9 cellular contexts compared by ENCODE assay signal in the genomic region with DNA sequence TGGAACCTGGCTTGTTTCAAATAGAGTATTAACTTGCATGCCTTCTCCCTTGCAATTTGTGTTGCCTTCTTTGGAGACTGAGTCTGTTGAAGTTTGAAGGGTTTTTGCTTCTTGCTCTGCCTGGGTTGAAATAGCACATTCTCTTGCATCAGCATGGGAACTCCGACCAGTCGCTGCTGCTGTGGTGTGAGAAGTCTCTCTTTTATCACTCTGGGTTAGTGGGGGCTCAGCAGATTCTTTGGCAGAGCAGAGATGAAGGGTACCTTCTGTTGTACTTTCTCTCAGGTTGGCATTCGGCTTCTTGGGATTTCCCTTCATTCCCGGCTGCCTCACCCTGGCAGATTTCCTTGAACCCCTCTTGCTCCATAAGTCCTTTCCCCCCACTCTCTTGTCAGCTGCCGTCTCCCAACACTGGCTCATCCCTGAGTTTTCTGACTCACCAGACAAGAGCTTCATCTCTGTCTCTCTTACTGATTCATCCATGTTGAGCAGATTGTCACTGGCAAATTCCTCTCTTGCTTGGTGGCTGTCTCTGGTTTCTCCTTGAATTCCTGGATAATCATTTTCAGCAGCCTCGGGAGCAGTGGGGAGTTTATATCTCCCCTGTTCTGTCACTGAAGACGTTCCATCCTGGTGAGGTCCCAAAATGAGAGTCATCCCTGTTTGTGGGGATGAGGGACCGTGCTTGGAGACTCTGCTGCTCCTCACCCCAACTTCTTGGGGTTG. TPM values are rescaled to one million over a fixed set of nuclear protein-coding genes. Genes with fewer than 3 reads are reported as not detected.
DNase-seq lines count a peak whose midpoint lies in the region; ATAC-seq and TF ChIP-seq lines count a peak whose summit lies in the region.
"Had no signal": no experiment of that assay in that cellular context is flagged by ENCODE, and none has a peak within 500 bp of the region (broad histone marks: within the 10 kb centered on the region; RNA-seq: fewer than 3 reads in every experiment).

No MANE protein-coding gene starts in this region.

- no peaks in the 10 kb centered on the region for H3K9me3 ChIP-seq in SK-N-MC (ENCODE audit: low read depth, low read length)
- no peaks in the 10 kb centered on the region for H3K9me3 ChIP-seq in psoas muscle
- H3K9me3 ChIP-seq: neutrophil had no signal

- no peaks in the 10 kb centered on the region for H4K20me1 ChIP-seq in GM23338 (replicated peaks; ENCODE audit: insufficient read depth)

- no peaks in the 10 kb centered on the region for H3K36me3 ChIP-seq in GM23338 (ENCODE audit: insufficient read depth)
- H3K36me3 ChIP-seq in SK-N-MC (ENCODE audit: insufficient read depth, low read length): no peaks in the 10 kb centered on the region
- no peaks in the 10 kb centered on the region for H3K36me3 ChIP-seq in psoas muscle (ENCODE audit: insufficient read depth in 1 of 2, low read depth in 1 of 2)
- H3K36me3 ChIP-seq: neutrophil had no signal

- H3K36me3 Mint-ChIP-seq in GM23338 (ENCODE audit: low read depth): peaks cover 10% of the 10 kb centered on the region; the same call in 2 of the 3 replicates

- peak overlapping the region; percentile 68; the same call in 1 of the 2 replicates for H3K27ac Mint-ChIP-seq in GM23338

- H2AFZ ChIP-seq in GM23338: peak overlapping the region; percentile 30; the same call in 1 of the 2 replicates

- no peak overlapping the region for H3K4me2 ChIP-seq in GM23338

- H3K4me3 ChIP-seq in GM23338: no peak overlapping the region
- peak overlapping the region; percentile 38; the same call in 1 of the 2 replicates for H3K4me3 ChIP-seq in SK-N-MC
- peak overlapping the region; percentile 64 for H3K4me3 ChIP-seq in psoas muscle

- ATAC-seq in GM23338: no peak
- ATAC-seq in psoas muscle: peak; percentile 78 to 88 (median 86)
- ATAC-seq in left colon: no peak
- no peak for ATAC-seq in HG02678 (IDR thresholded peaks at IDR 0.05; ENCODE audit: unreplicated experiment)
- ATAC-seq in GM18502 (IDR thresholded peaks at IDR 0.05; ENCODE audit: poor library complexity, unreplicated experiment): no peak

- WGBS in psoas muscle, 3 donors: 23 to 42% (median 26%) methylated on average over 8 of the region's 8 CpGs

- no peak for TF ChIP-seq CTCF in GM23338 (conservative IDR thresholded peaks at IDR 0.05; ENCODE audit: low read depth in 2 of 2)
- no peak for TF ChIP-seq CTCF in psoas muscle (IDR thresholded peaks at IDR 0.05)

- intact Hi-C loops in psoas muscle (cut with DNase I): loop anchor here in 1 of 2 donors (5.0 kb wide), 1 partner anchor 37 kb away; no protein-coding TSS in a partner anchor
- intact Hi-C loops in left colon (cut with DNase I, micrococcal nuclease): no loop called here

- H3K4me3 Mint-ChIP-seq in GM23338: no peak overlapping the region

- no peaks in the 10 kb centered on the region for H3F3A ChIP-seq in GM23338 (replicated peaks; ENCODE audit: low read depth)

- H3K79me2 ChIP-seq in GM23338 (replicated peaks; ENCODE audit: insufficient read depth): no peaks in the 10 kb centered on the region

- no peaks in the 10 kb centered on the region for H3K9me2 ChIP-seq in GM23338 (ENCODE audit: insufficient read depth)

- no peak overlapping the region for H3K9ac ChIP-seq in SK-N-MC (ENCODE audit: insufficient read length)

- H3K27me3 ChIP-seq in GM23338 (ENCODE audit: insufficient read depth): no peaks in the 10 kb centered on the region
- no peaks in the 10 kb centered on the region for H3K27me3 ChIP-seq in psoas muscle (ENCODE audit: insufficient read depth in 3 of 3, low read length in 2 of 3)

- peaks cover 12% of the 10 kb centered on the region for H3K9me3 Mint-ChIP-seq in GM23338

- no peak overlapping the region for H3K27ac ChIP-seq in GM23338 (ENCODE audit: low read depth)
- no peak overlapping the region; the same call in 1 of the 2 replicates for H3K27ac ChIP-seq in SK-N-MC
- peak overlapping the region; percentile 92 for H3K27ac ChIP-seq in psoas muscle
- H3K27ac ChIP-seq: neutrophil had no signal

- H3K4me1 Mint-ChIP-seq in GM23338: peaks cover 55% of the 10 kb centered on the region

- DNase-seq in GM23338 (ENCODE audit: low spot score) (no peak), SK-N-MC (ENCODE audit: low read depth, low spot score) (no peak), glomerular visceral epithelial cell (ENCODE audit: extremely low spot score) (peak; percentile 88), psoas muscle (peak in 1 of 2 donors; percentile 63), left colon (no peak)
- no peak for DNase-seq in effector CD8-positive, alpha-beta T cell (lab: John Stamatoyannopoulos, UW)

- H3K4me1 ChIP-seq in GM23338 (ENCODE audit: insufficient read depth) (peaks cover 14% of the 10 kb centered on the region), psoas muscle (peaks cover 26% of the 10 kb centered on the region)

- H3K27me3 Mint-ChIP-seq in GM23338 (ENCODE audit: insufficient read depth, low read depth, poor library complexity): peaks cover 14% of the 10 kb centered on the region

TF ChIP-seq in GM23338, 12 proteins besides CTCF, POLR2A, EP300 and RAD21 (continues in another document):
- TF ChIP-seq JUNB (IDR thresholded peaks at IDR 0.05; ENCODE audit: unreplicated experiment): no peak
- TF ChIP-seq, protein P1, sequence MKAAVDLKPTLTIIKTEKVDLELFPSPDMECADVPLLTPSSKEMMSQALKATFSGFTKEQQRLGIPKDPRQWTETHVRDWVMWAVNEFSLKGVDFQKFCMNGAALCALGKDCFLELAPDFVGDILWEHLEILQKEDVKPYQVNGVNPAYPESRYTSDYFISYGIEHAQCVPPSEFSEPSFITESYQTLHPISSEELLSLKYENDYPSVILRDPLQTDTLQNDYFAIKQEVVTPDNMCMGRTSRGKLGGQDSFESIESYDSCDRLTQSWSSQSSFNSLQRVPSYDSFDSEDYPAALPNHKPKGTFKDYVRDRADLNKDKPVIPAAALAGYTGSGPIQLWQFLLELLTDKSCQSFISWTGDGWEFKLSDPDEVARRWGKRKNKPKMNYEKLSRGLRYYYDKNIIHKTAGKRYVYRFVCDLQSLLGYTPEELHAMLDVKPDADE (IDR thresholded peaks at IDR 0.05): no peak
- TF ChIP-seq, protein P2, sequence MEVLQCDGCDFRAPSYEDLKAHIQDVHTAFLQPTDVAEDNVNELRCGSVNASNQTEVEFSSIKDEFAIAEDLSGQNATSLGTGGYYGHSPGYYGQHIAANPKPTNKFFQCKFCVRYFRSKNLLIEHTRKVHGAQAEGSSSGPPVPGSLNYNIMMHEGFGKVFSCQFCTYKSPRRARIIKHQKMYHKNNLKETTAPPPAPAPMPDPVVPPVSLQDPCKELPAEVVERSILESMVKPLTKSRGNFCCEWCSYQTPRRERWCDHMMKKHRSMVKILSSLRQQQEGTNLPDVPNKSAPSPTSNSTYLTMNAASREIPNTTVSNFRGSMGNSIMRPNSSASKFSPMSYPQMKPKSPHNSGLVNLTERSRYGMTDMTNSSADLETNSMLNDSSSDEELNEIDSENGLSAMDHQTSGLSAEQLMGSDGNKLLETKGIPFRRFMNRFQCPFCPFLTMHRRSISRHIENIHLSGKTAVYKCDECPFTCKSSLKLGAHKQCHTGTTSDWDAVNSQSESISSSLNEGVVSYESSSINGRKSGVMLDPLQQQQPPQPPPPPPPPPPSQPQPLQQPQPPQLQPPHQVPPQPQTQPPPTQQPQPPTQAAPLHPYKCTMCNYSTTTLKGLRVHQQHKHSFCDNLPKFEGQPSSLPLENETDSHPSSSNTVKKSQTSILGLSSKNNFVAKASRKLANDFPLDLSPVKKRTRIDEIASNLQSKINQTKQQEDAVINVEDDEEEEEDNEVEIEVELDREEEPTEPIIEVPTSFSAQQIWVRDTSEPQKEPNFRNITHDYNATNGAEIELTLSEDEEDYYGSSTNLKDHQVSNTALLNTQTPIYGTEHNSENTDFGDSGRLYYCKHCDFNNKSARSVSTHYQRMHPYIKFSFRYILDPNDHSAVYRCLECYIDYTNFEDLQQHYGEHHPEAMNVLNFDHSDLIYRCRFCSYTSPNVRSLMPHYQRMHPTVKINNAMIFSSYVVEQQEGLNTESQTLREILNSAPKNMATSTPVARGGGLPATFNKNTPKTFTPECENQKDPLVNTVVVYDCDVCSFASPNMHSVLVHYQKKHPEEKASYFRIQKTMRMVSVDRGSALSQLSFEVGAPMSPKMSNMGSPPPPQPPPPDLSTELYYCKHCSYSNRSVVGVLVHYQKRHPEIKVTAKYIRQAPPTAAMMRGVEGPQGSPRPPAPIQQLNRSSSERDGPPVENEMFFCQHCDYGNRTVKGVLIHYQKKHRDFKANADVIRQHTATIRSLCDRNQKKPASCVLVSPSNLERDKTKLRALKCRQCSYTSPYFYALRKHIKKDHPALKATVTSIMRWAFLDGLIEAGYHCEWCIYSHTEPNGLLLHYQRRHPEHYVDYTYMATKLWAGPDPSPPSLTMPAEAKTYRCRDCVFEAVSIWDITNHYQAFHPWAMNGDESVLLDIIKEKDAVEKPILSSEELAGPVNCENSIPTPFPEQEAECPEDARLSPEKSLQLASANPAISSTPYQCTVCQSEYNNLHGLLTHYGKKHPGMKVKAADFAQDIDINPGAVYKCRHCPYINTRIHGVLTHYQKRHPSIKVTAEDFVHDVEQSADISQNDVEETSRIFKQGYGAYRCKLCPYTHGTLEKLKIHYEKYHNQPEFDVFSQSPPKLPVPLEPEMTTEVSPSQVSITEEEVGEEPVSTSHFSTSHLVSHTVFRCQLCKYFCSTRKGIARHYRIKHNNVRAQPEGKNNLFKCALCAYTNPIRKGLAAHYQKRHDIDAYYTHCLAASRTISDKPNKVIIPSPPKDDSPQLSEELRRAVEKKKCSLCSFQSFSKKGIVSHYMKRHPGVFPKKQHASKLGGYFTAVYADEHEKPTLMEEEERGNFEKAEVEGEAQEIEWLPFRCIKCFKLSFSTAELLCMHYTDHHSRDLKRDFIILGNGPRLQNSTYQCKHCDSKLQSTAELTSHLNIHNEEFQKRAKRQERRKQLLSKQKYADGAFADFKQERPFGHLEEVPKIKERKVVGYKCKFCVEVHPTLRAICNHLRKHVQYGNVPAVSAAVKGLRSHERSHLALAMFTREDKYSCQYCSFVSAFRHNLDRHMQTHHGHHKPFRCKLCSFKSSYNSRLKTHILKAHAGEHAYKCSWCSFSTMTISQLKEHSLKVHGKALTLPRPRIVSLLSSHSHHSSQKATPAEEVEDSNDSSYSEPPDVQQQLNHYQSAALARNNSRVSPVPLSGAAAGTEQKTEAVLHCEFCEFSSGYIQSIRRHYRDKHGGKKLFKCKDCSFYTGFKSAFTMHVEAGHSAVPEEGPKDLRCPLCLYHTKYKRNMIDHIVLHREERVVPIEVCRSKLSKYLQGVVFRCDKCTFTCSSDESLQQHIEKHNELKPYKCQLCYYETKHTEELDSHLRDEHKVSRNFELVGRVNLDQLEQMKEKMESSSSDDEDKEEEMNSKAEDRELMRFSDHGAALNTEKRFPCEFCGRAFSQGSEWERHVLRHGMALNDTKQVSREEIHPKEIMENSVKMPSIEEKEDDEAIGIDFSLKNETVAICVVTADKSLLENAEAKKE (CRISPR knock-in tag; IDR thresholded peaks at IDR 0.05): no peak

RNA-seq across cellular contexts. Expression of a gene that starts 49.9 kb away (rescaled TPM):
- total RNA-seq in GM23338 (2014; rRNA removed; shearing (Covaris generic)): 0.03 and 1.4 TPM in 2 replicates
- polyA plus RNA-seq in GM23338 (2016; fragmentation: Nextera tagmentation; extraction: Ambion mirVana): 0.14 and 0.23 TPM in 2 replicates
- 100 to 1,000 TPM in 1 of 4 donors, 10 to 100 TPM in 3; 53.8 to 108 (median 63.4) TPM for total RNA-seq in psoas muscle
- 10 to 100 TPM in 2 of 3 donors, 1 to 10 TPM in 1; 9.6 to 34.1 (median 22.0) TPM for polyA plus RNA-seq in psoas muscle
- total RNA-seq in left colon: under 1 TPM in 1 of 2 donors, not detected in 1; 0.15 TPM

Comparison
In these comparisons a context has a peak if more than half of its experiments do, and no peak if none do; other contexts are left out.
1. ATAC-seq: peak in psoas muscle (4 of 4); none in GM23338 (single experiment), left colon (single experiment), HG02678 (single experiment) and GM18502 (single experiment).
2. RNA of a gene that starts 49.9 kb away (total RNA-seq): 53.8 to 108 TPM in psoas muscle; 0.15 TPM in left colon and 0.03 to 1.4 TPM in GM23338; every median in the first group is over 10 times any median in the second.